ENCODE assay signal across 8 cellular contexts in genomic region chr10:3067045-3067858, GRCh38. TPM values are rescaled to one million over a fixed set of nuclear protein-coding genes. Genes with fewer than 3 reads are reported as not detected.
A peak's percentile ranks its signal among the peaks of the same experiment; 100 is the strongest.
DNase-seq lines count a peak whose midpoint lies in the region; ATAC-seq and TF ChIP-seq lines count a peak whose summit lies in the region.

PFKP (plus strand) TSS chr10:3067548; CDS start chr10:3067596, 48 bp downstream.

- POLR2A ChIA-PET in WTC11 (lab: Charles Lee): interaction anchor here (1.1 to 1.3 kb wide), 2 partner anchors 22 to 105 kb away, joined by 3 read pairs; partner anchors contain the start of gene PITRM1

- DNase-seq in CD4-positive, CD25-positive, alpha-beta regulatory T cell: peak; percentile 52 to 58 (median 55)
- DNase-seq in WTC11 (ENCODE audit: low spot score): peak; percentile 53
- DNase-seq in central memory CD8-positive, alpha-beta T cell (ENCODE audit: low spot score in 2 of 2): no peak
- DNase-seq in left lung: peak in 1 of 2 donors; percentile 57
- DNase-seq in stimulated activated CD4-positive, alpha-beta T cell treated with anti-CD3 and anti-CD28 coated beads, Interleukin-4, amount 100 ng/mL, for 4 hours: peak; percentile 71 to 77
- DNase-seq in dedifferentiated amniotic fluid mesenchymal stem cell (ENCODE audit: extremely low spot score): no peak

- peak; percentile 64 to 67 for ATAC-seq in CD4-positive, CD25-positive, alpha-beta regulatory T cell (ENCODE audit: low read depth in 2 of 2)
- peak; percentile 43 for ATAC-seq in GM19372 (IDR thresholded peaks at IDR 0.05; ENCODE audit: low read depth, unreplicated experiment)
- ATAC-seq in HG03565 (IDR thresholded peaks at IDR 0.05; ENCODE audit: unreplicated experiment): peak; percentile 30
- peak; percentile 52 for ATAC-seq in WTC11
- peak; percentile 38 for ATAC-seq in central memory CD8-positive, alpha-beta T cell (replicated peaks; ENCODE audit: extremely low read depth, poor library complexity, severe bottlenecking)
- peak; percentile 75 for ATAC-seq in left lung

- CTCF ChIA-PET in WTC11 (lab: Charles Lee): no interaction called here

- peak within 1 kb of the TSS; percentile 89 to 97 (median 93) for H3K4me3 Mint-ChIP-seq in CD4-positive, CD25-positive, alpha-beta regulatory T cell
- peak within 1 kb of the TSS; percentile 77 for H3K4me3 Mint-ChIP-seq in WTC11
- peak within 1 kb of the TSS; percentile 93 for H3K4me3 Mint-ChIP-seq in central memory CD8-positive, alpha-beta T cell

- TF ChIP-seq CTCF in WTC11 (IDR thresholded peaks at IDR 0.05) (no peak), left lung (IDR thresholded peaks at IDR 0.05) (no peak)

- H3K27ac ChIP-seq in CD4-positive, CD25-positive, alpha-beta regulatory T cell (ENCODE audit: insufficient read depth, low read length, poor library complexity, severe bottlenecking): peak within 1 kb of the TSS; percentile 61
- peak within 1 kb of the TSS; percentile 18 to 72 for H3K27ac ChIP-seq in left lung

- no peaks in the 10 kb centered on the region for H3K27me3 ChIP-seq in CD4-positive, CD25-positive, alpha-beta regulatory T cell (ENCODE audit: control insufficient read depth, insufficient read depth, low read length)
- H3K27me3 ChIP-seq in left lung: peaks cover 0 to 47% of the 10 kb centered on the region in 2 donors

- no peaks in the 10 kb centered on the region for H3K27me3 Mint-ChIP-seq in CD4-positive, CD25-positive, alpha-beta regulatory T cell
- H3K27me3 Mint-ChIP-seq in WTC11 (ENCODE audit: low read depth): peaks cover 25% of the 10 kb centered on the region
- H3K27me3 Mint-ChIP-seq in central memory CD8-positive, alpha-beta T cell: no peaks in the 10 kb centered on the region

- peaks cover 2% of the 10 kb centered on the region for H3K36me3 ChIP-seq in CD4-positive, CD25-positive, alpha-beta regulatory T cell (ENCODE audit: control insufficient read depth, insufficient read depth, low read length)
- no peaks in the 10 kb centered on the region for H3K36me3 ChIP-seq in left lung

- no peaks in the 10 kb centered on the region for H3K9me3 ChIP-seq in CD4-positive, CD25-positive, alpha-beta regulatory T cell (ENCODE audit: control insufficient read depth in 2 of 2, low read length in 2 of 2)
- no peaks in the 10 kb centered on the region for H3K9me3 ChIP-seq in left lung

- H3K27ac Mint-ChIP-seq in CD4-positive, CD25-positive, alpha-beta regulatory T cell: peak within 1 kb of the TSS; percentile 60 to 81 (median 62)
- H3K27ac Mint-ChIP-seq in WTC11: no peak within 1 kb of the TSS
- peak within 1 kb of the TSS; percentile 73 for H3K27ac Mint-ChIP-seq in central memory CD8-positive, alpha-beta T cell (ENCODE audit: low read depth)

- H3K4me1 ChIP-seq in CD4-positive, CD25-positive, alpha-beta regulatory T cell (ENCODE audit: control insufficient read depth, insufficient read depth, low read length, poor library complexity, severe bottlenecking): peaks cover 22% of the 10 kb centered on the region
- H3K4me1 ChIP-seq in left lung: peaks cover 13 to 25% of the 10 kb centered on the region in 2 donors

- intact Hi-C loops in left lung (cut with DNase I): no loop called here

- no peaks in the 10 kb centered on the region for H3K36me3 Mint-ChIP-seq in CD4-positive, CD25-positive, alpha-beta regulatory T cell
- H3K36me3 Mint-ChIP-seq in WTC11: peaks cover 26% of the 10 kb centered on the region
- H3K36me3 Mint-ChIP-seq in central memory CD8-positive, alpha-beta T cell (ENCODE audit: insufficient read depth): peaks cover 8% of the 10 kb centered on the region

- H3K4me1 Mint-ChIP-seq in CD4-positive, CD25-positive, alpha-beta regulatory T cell: peaks cover 13 to 33% (median 20%) of the 10 kb centered on the region in 4 donors
- H3K4me1 Mint-ChIP-seq in WTC11: peaks cover 30% of the 10 kb centered on the region
- peaks cover 22% of the 10 kb centered on the region for H3K4me1 Mint-ChIP-seq in central memory CD8-positive, alpha-beta T cell

- peak within 1 kb of the TSS; percentile 57 for H3K4me3 ChIP-seq in CD4-positive, CD25-positive, alpha-beta regulatory T cell (ENCODE audit: low read depth, low read length)
- H3K4me3 ChIP-seq in left lung: peak within 1 kb of the TSS; percentile 59 to 66

- H3K9me3 Mint-ChIP-seq in CD4-positive, CD25-positive, alpha-beta regulatory T cell: no peaks in the 10 kb centered on the region
- H3K9me3 Mint-ChIP-seq in WTC11: no peaks in the 10 kb centered on the region
- no peaks in the 10 kb centered on the region for H3K9me3 Mint-ChIP-seq in central memory CD8-positive, alpha-beta T cell

TF ChIP-seq in WTC11, 78 proteins besides CTCF, POLR2A, EP300 and RAD21 (continues in another document):
- TF ChIP-seq SP1 (CRISPR knock-in tag; conservative IDR thresholded peaks at IDR 0.05) (peak; percentile 62; the same call in 1 of the 2 replicates), HMGXB4 (CRISPR knock-in tag; IDR thresholded peaks at IDR 0.05) (0 out of 2 replicates have a peak, but pooled peaks have one; percentile 24), FOXP1 (CRISPR knock-in tag; IDR thresholded peaks at IDR 0.05; ENCODE audit: borderline replicate concordance) (peak; percentile 49; the same call in 1 of the 2 replicates), ZNF138 (CRISPR knock-in tag; conservative IDR thresholded peaks at IDR 0.05) (0 out of 2 replicates have a peak, but pooled peaks have one; percentile 12), ZBTB21 (CRISPR knock-in tag; IDR thresholded peaks at IDR 0.05; ENCODE audit: borderline replicate concordance) (no peak), ZBTB43 (CRISPR knock-in tag; IDR thresholded peaks at IDR 0.05) (0 out of 2 replicates have a peak, but pooled peaks have one; percentile 25), KAT7 (CRISPR knock-in tag; IDR thresholded peaks at IDR 0.05; ENCODE audit: borderline replicate concordance) (0 out of 2 replicates have a peak, but pooled peaks have one; percentile 28), ZMAT4 (CRISPR knock-in tag; IDR thresholded peaks at IDR 0.05) (no peak), SOX15 (CRISPR knock-in tag; IDR thresholded peaks at IDR 0.05) (no peak), ETV6 (CRISPR knock-in tag; IDR thresholded peaks at IDR 0.05) (peak; percentile 80; the same call in 1 of the 2 replicates), TEAD1 (CRISPR knock-in tag; IDR thresholded peaks at IDR 0.05) (no peak)
- TF ChIP-seq, protein P1, sequence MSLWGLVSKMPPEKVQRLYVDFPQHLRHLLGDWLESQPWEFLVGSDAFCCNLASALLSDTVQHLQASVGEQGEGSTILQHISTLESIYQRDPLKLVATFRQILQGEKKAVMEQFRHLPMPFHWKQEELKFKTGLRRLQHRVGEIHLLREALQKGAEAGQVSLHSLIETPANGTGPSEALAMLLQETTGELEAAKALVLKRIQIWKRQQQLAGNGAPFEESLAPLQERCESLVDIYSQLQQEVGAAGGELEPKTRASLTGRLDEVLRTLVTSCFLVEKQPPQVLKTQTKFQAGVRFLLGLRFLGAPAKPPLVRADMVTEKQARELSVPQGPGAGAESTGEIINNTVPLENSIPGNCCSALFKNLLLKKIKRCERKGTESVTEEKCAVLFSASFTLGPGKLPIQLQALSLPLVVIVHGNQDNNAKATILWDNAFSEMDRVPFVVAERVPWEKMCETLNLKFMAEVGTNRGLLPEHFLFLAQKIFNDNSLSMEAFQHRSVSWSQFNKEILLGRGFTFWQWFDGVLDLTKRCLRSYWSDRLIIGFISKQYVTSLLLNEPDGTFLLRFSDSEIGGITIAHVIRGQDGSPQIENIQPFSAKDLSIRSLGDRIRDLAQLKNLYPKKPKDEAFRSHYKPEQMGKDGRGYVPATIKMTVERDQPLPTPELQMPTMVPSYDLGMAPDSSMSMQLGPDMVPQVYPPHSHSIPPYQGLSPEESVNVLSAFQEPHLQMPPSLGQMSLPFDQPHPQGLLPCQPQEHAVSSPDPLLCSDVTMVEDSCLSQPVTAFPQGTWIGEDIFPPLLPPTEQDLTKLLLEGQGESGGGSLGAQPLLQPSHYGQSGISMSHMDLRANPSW (CRISPR knock-in tag; conservative IDR thresholded peaks at IDR 0.05; ENCODE audit: low read depth): 0 out of 2 replicates have a peak, but pooled peaks have one; percentile 38

RNA-seq across cellular contexts. Expression of gene PFKP, which starts in this region (rescaled TPM):
- 103 TPM for total RNA-seq in CD4-positive, CD25-positive, alpha-beta regulatory T cell
- 10 to 100 TPM; 43.1 to 56.8 (median 50.5) TPM for polyA plus RNA-seq in CD4-positive, CD25-positive, alpha-beta regulatory T cell
- total RNA-seq in WTC11 (2021) (127 to 156 TPM (median 150 TPM) in 3 replicates), left lung (10 to 100 TPM; 44.9 to 70.0 TPM)

Comparison
In these comparisons a context has a peak if more than half of its experiments do, and no peak if none do; other contexts are left out.
1. DNase-seq: peak in CD4-positive, CD25-positive, alpha-beta regulatory T cell (3 of 3), WTC11 (single experiment) and stimulated activated CD4-positive, alpha-beta T cell treated with anti-CD3 and anti-CD28 coated beads, Interleukin-4, amount 100 ng/mL, for 4 hours (2 of 2); none in central memory CD8-positive, alpha-beta T cell (0 of 2) and dedifferentiated amniotic fluid mesenchymal stem cell (single experiment).
2. Peak in every context shown above with its lines, with median percentiles within 50 percentile points of each other: ATAC-seq and H3K4me3 Mint-ChIP-seq.